27 cellular contexts compared by ENCODE assay signal in the genomic region with DNA sequence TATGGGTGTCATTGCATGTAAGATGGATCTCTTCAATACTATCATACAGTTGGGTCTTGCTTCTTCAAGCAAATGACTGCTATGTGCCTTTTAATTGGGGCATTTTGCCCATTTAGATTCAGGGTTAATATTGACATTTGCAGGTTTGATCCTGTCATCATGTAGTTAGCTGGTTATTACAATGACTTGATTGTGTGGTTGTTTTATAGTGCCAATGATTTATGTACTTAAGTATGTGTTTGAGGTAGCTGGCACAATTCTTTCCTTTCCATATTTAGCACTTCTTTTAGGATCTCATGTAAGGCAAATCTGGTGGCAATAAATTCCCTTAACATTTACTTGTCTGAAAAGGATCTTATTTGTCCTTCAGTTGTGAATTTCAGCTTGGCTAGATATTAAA.
"Had no signal": no experiment of that assay in that cellular context is flagged by ENCODE, and none has a peak within 500 bp of the region (broad histone marks: within the 10 kb centered on the region; RNA-seq: fewer than 3 reads in every experiment).

No MANE protein-coding gene starts in this region.

- H3K27me3 Mint-ChIP-seq: activated CD4-positive, alpha-beta memory T cell treated with anti-CD3 and anti-CD28 coated beads for 36 hours; activated CD4-positive, alpha-beta T cell treated with anti-CD3 and anti-CD28 coated beads, Interleukin-2, amount 10 ng/mL, durations not matched to agents 24 days and 14 days; activated naive CD4-positive, alpha-beta T cell treated with anti-CD3 and anti-CD28 coated beads, Interleukin-2, amount 50 U/mL, for 24 hours; activated T-cell treated with anti-CD3 and anti-CD28 coated beads, Interleukin-2, amount 50 U/mL, for 24 hours; activated T-helper 17 cell treated with anti-CD3 and anti-CD28 coated beads, Interleukin-2, amount 50 U/mL, for 72 hours; memory B cell; naive thymus-derived CD4-positive, alpha-beta T cell; stimulated activated naive CD8-positive, alpha-beta T cell treated with anti-CD3 and anti-CD28 coated beads, Interleukin-15, Interleukin-2, amounts not matched to agents 100 ng/mL and 50 ng/mL, for 24 hours; type B pancreatic cell had no signal

- H3K4me1 Mint-ChIP-seq: activated CD4-positive, alpha-beta T cell treated with anti-CD3 and anti-CD28 coated beads, Interleukin-2, amount 10 ng/mL, durations not matched to agents 24 days and 14 days; activated naive CD4-positive, alpha-beta T cell treated with anti-CD3 and anti-CD28 coated beads, Interleukin-2, amount 50 U/mL, for 24 hours; activated T-helper 17 cell treated with anti-CD3 and anti-CD28 coated beads, Interleukin-2, amount 50 U/mL, for 72 hours; memory B cell; naive thymus-derived CD4-positive, alpha-beta T cell; stimulated activated effector memory CD8-positive, alpha-beta T cell treated with anti-CD3 and anti-CD28 coated beads, Interleukin-12 subunit alpha, Interleukin-12 subunit beta, amount 100 ng/mL, for 72 hours had no signal

- H3K36me3 ChIP-seq: breast epithelium, esophagus muscularis mucosa, heart right ventricle, ovary, prostate gland had no signal

- ATAC-seq: activated T-helper 17 cell treated with anti-CD3 and anti-CD28 coated beads, Interleukin-2, amount 50 U/mL, for 72 hours; foreskin keratinocyte; heart right ventricle; naive thymus-derived CD4-positive, alpha-beta T cell; sciatic nerve; stimulated activated effector memory CD8-positive, alpha-beta T cell treated with anti-CD3 and anti-CD28 coated beads, Interleukin-12 subunit alpha, Interleukin-12 subunit beta, amount 100 ng/mL, for 72 hours had no signal

- H3K4me3 ChIP-seq: breast epithelium, esophagus muscularis mucosa, heart right ventricle, ovary, prostate gland, skin epidermis had no signal

- H3K27ac Mint-ChIP-seq: activated CD4-positive, alpha-beta memory T cell treated with anti-CD3 and anti-CD28 coated beads for 36 hours; activated CD4-positive, alpha-beta T cell treated with anti-CD3 and anti-CD28 coated beads, Interleukin-2, amount 10 ng/mL, durations not matched to agents 24 days and 14 days; activated naive CD4-positive, alpha-beta T cell treated with anti-CD3 and anti-CD28 coated beads, Interleukin-2, amount 50 U/mL, for 24 hours; activated T-cell treated with anti-CD3 and anti-CD28 coated beads, Interleukin-2, amount 50 U/mL, for 24 hours; activated T-helper 17 cell treated with anti-CD3 and anti-CD28 coated beads, Interleukin-2, amount 50 U/mL, for 72 hours; memory B cell; naive thymus-derived CD4-positive, alpha-beta T cell; stimulated activated effector memory CD8-positive, alpha-beta T cell treated with anti-CD3 and anti-CD28 coated beads, Interleukin-12 subunit alpha, Interleukin-12 subunit beta, amount 100 ng/mL, for 72 hours; stimulated activated naive CD8-positive, alpha-beta T cell treated with anti-CD3 and anti-CD28 coated beads, Interleukin-15, Interleukin-2, amounts not matched to agents 100 ng/mL and 50 ng/mL, for 24 hours; type B pancreatic cell had no signal

- H3K9me3 Mint-ChIP-seq: stimulated activated naive CD8-positive, alpha-beta T cell treated with anti-CD3 and anti-CD28 coated beads, Interleukin-15, Interleukin-2, amounts not matched to agents 100 ng/mL and 50 ng/mL, for 24 hours; type B pancreatic cell had no signal

- H3K9me3 ChIP-seq: breast epithelium, esophagus muscularis mucosa, ovary, prostate gland had no signal

- H3K4me3 Mint-ChIP-seq: activated CD4-positive, alpha-beta memory T cell treated with anti-CD3 and anti-CD28 coated beads for 36 hours; activated CD4-positive, alpha-beta T cell treated with anti-CD3 and anti-CD28 coated beads, Interleukin-2, amount 10 ng/mL, durations not matched to agents 24 days and 14 days; activated naive CD4-positive, alpha-beta T cell treated with anti-CD3 and anti-CD28 coated beads, Interleukin-2, amount 50 U/mL, for 24 hours; activated T-cell treated with anti-CD3 and anti-CD28 coated beads, Interleukin-2, amount 50 U/mL, for 24 hours; activated T-helper 17 cell treated with anti-CD3 and anti-CD28 coated beads, Interleukin-2, amount 50 U/mL, for 72 hours; memory B cell; naive thymus-derived CD4-positive, alpha-beta T cell; stimulated activated effector memory CD8-positive, alpha-beta T cell treated with anti-CD3 and anti-CD28 coated beads, Interleukin-12 subunit alpha, Interleukin-12 subunit beta, amount 100 ng/mL, for 72 hours; stimulated activated naive CD8-positive, alpha-beta T cell treated with anti-CD3 and anti-CD28 coated beads, Interleukin-15, Interleukin-2, amounts not matched to agents 100 ng/mL and 50 ng/mL, for 24 hours; type B pancreatic cell had no signal

- FAIRE-seq: TTC549 had no signal

- DNase-seq: activated CD4-positive, alpha-beta memory T cell treated with anti-CD3 and anti-CD28 coated beads for 36 hours; activated CD4-positive, alpha-beta T cell treated with anti-CD3 and anti-CD28 coated beads, Interleukin-2, amount 10 ng/mL, durations not matched to agents 24 days and 14 days; activated CD8-positive, alpha-beta memory T cell treated with anti-CD3 and anti-CD28 coated beads, Interleukin-2, amount 50 U/mL, for 48 hours; activated T-cell treated with anti-CD3 and anti-CD28 coated beads, Interleukin-2, amount 50 U/mL, for 24 hours; central memory CD4-positive, alpha-beta T cell; heart right ventricle; midbrain; naive thymus-derived CD4-positive, alpha-beta T cell; ovary; retina; stimulated activated CD4-positive, alpha-beta T cell treated with anti-CD3 and anti-CD28 coated beads, Interleukin-12 subunit alpha, Interleukin-12 subunit beta, amount 100 ng/mL, for 4 hours; stimulated activated CD4-positive, alpha-beta T cell treated with anti-CD3 and anti-CD28 coated beads, Interleukin-4, amount 100 ng/mL, for 24 hours; T-helper 9 cell had no signal

- H3K4me1 ChIP-seq: breast epithelium, esophagus muscularis mucosa, foreskin keratinocyte, heart right ventricle, prostate gland had no signal

- H3K27me3 ChIP-seq: breast epithelium, esophagus muscularis mucosa, foreskin keratinocyte, heart right ventricle, ovary had no signal

- H3K27ac ChIP-seq: breast epithelium, esophagus muscularis mucosa, foreskin keratinocyte, heart right ventricle, ovary, prostate gland, skin epidermis, VCaP had no signal

- H3K36me3 Mint-ChIP-seq: activated CD4-positive, alpha-beta memory T cell treated with anti-CD3 and anti-CD28 coated beads for 36 hours; activated naive CD4-positive, alpha-beta T cell treated with anti-CD3 and anti-CD28 coated beads, Interleukin-2, amount 50 U/mL, for 24 hours; memory B cell; naive thymus-derived CD4-positive, alpha-beta T cell; stimulated activated effector memory CD8-positive, alpha-beta T cell treated with anti-CD3 and anti-CD28 coated beads, Interleukin-12 subunit alpha, Interleukin-12 subunit beta, amount 100 ng/mL, for 72 hours; type B pancreatic cell had no signal
